21 cellular contexts compared by ENCODE assay signal in the genomic region with DNA sequence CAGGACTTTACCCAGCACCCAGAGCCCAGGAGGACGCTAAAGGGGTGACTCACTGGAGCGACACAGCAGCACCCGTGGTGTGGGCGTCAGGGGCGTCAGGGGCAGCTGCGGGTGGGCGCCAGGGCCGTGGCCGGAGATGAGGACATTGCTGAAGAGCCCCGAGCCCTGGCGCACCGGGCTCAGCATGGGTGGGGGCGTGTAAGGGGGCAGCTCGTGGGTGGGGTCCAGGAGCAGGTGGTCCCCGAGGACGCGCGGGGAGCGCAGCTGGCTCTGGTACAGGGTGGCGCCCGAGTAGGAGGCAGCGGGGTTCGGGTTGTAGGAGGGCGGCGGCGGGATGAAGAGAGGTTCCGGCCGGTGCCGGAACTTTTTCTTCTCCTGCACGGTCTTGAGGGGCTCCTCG. TPM values are rescaled to one million over a fixed set of nuclear protein-coding genes. Genes with fewer than 3 reads are reported as not detected.
DNase-seq lines count a peak whose midpoint lies in the region; ATAC-seq, FAIRE-seq and TF ChIP-seq lines count a peak whose summit lies in the region.
"Had no signal": no experiment of that assay in that cellular context is flagged by ENCODE, and none has a peak within 500 bp of the region (broad histone marks: within the 10 kb centered on the region; RNA-seq: fewer than 3 reads in every experiment).

No MANE protein-coding gene starts in this region.

- peaks cover 34 to 42% (median 41%) of the 10 kb centered on the region in 3 experiments for H3K36me3 Mint-ChIP-seq in H9 (ENCODE audit: insufficient read depth in 1 of 3, low read depth in 3 of 3)

- H3K4me3 Mint-ChIP-seq in stimulated activated naive CD8-positive, alpha-beta T cell treated with anti-CD3 and anti-CD28 coated beads, Interleukin-15, amount 100 ng/mL, for 72 hours = no peak overlapping the region
- H3K4me3 Mint-ChIP-seq in H9 = no peak overlapping the region
- H3K4me3 Mint-ChIP-seq: B cell, CD14-positive monocyte had no signal

- no peaks in the 10 kb centered on the region for H4K20me1 ChIP-seq in H9 (ENCODE audit: control insufficient read depth, insufficient read depth, insufficient read length)

- no peak overlapping the region for H2BK120ac ChIP-seq in H9 (ENCODE audit: low read depth, low read length, poor library complexity, severe bottlenecking)

- no peak overlapping the region for H3K56ac ChIP-seq in H9 (ENCODE audit: insufficient read length, low read depth, low read length)

- FAIRE-seq in kidney (lab: Jason Lieb, UNC) = no peak
- FAIRE-seq: A549, G401.6, GM12892, GM18507 had no signal

- peak overlapping the region in 1 of 2 donors; percentile 41 for H3K27ac ChIP-seq in kidney (ENCODE audit: low read depth in 2 of 2, low read length in 2 of 2)
- peak overlapping the region in 5 of 8 donors; percentile 39 to 71 (median 51) for H3K27ac ChIP-seq in spleen
- H3K27ac ChIP-seq in H9 (ENCODE audit: insufficient read length, low read depth, low read length) = no peak overlapping the region
- H3K27ac ChIP-seq: A549 had no signal

- TF ChIP-seq POLR2A in spleen (IDR thresholded peaks at IDR 0.05) = no peak

- no peak overlapping the region for H3K14ac ChIP-seq in H9 (ENCODE audit: insufficient read depth, low read length)

- no peaks in the 10 kb centered on the region for H3K27me3 ChIP-seq in spleen (replicated peaks in 1 of 7)
- H3K27me3 ChIP-seq in H9 (ENCODE audit: insufficient read depth, low read length) = no peaks in the 10 kb centered on the region

- no peak overlapping the region for H3K4me2 ChIP-seq in H9 (ENCODE audit: insufficient read depth, insufficient read length, low read length)
- H3K4me2 ChIP-seq: A549 had no signal

- no peaks in the 10 kb centered on the region for H3K79me2 ChIP-seq in H9 (ENCODE audit: insufficient read depth, low read length)

- no peak overlapping the region for H2AFZ ChIP-seq in H9 (ENCODE audit: low read length)

- no peak overlapping the region for H2BK15ac ChIP-seq in H9 (ENCODE audit: low read depth, low read length)

- no peaks in the 10 kb centered on the region for H3K79me1 ChIP-seq in H9 (ENCODE audit: insufficient read depth, low read depth, low read length, poor library complexity, severe bottlenecking)

- no peak overlapping the region for H3K18ac ChIP-seq in H9 (ENCODE audit: insufficient read length, low read depth, low read length)

- H3K9me3 ChIP-seq in kidney (ENCODE audit: control insufficient read depth in 1 of 2, low read length in 2 of 2) = no peaks in the 10 kb centered on the region
- H3K9me3 ChIP-seq in spleen = no peaks in the 10 kb centered on the region
- H3K9me3 ChIP-seq in H9 (ENCODE audit: control insufficient read depth, low read depth, low read length) = no peaks in the 10 kb centered on the region
- H3K9me3 ChIP-seq: A549 had no signal

- TF ChIP-seq CTCF in kidney (IDR thresholded peaks at IDR 0.05; ENCODE audit: borderline replicate concordance, extremely low read depth, insufficient read depth) (no peak), spleen (IDR thresholded peaks at IDR 0.05 in 8 of 11, conservative IDR thresholded peaks at IDR 0.05 in 3 of 11) (no peak), GM20000 (IDR thresholded peaks at IDR 0.05; ENCODE audit: extremely low read depth, missing control alignments) (no peak), H9 (conservative IDR thresholded peaks at IDR 0.05) (no peak)

- WGBS in spleen, 5 donors = 92 to 94% (median 93%) methylated on average over 26 to 31 of the region's 31 CpGs
- WGBS in H9 (ENCODE audit: extremely low coverage, insufficient read length, low lambda C conversion rate) = no CpG with 5 or more reads among the region's 31 CpGs

- peaks cover 26% of the 10 kb centered on the region for H3K4me1 Mint-ChIP-seq in stimulated activated naive CD8-positive, alpha-beta T cell treated with anti-CD3 and anti-CD28 coated beads, Interleukin-15, amount 100 ng/mL, for 72 hours
- H3K4me1 Mint-ChIP-seq in H9 = peaks cover 41 to 61% of the 10 kb centered on the region in 2 experiments
- H3K4me1 Mint-ChIP-seq: B cell, CD14-positive monocyte had no signal

- H3K27ac Mint-ChIP-seq in stimulated activated naive CD8-positive, alpha-beta T cell treated with anti-CD3 and anti-CD28 coated beads, Interleukin-15, amount 100 ng/mL, for 72 hours = no peak overlapping the region
- no peak overlapping the region; a peak in 1 of 7 replicates for H3K27ac Mint-ChIP-seq in H9
- H3K27ac Mint-ChIP-seq: B cell had no signal

- peaks cover 0 to 2% of the 10 kb centered on the region in 2 donors for H3K36me3 ChIP-seq in kidney (ENCODE audit: control insufficient read depth in 1 of 2, insufficient read depth in 2 of 2, low read length in 2 of 2)
- peaks cover 0 to 67% (median 8%) of the 10 kb centered on the region in 6 donors for H3K36me3 ChIP-seq in spleen

- no peak overlapping the region for H4K91ac ChIP-seq in H9 (ENCODE audit: insufficient read length, low read depth, low read length)

- no peak overlapping the region for H2BK5ac ChIP-seq in H9 (ENCODE audit: insufficient read length, low read length)

- H4K5ac ChIP-seq in H9 (ENCODE audit: insufficient read length, low read depth, low read length) = no peak overlapping the region

- no peak overlapping the region for H3K4ac ChIP-seq in H9 (ENCODE audit: low read depth, low read length)

- no peak overlapping the region for H3T11ph ChIP-seq in H9 (ENCODE audit: low read length)

- H3K4me3 ChIP-seq in kidney (ENCODE audit: low read length in 2 of 2) = no peak overlapping the region
- H3K4me3 ChIP-seq in spleen = no peak overlapping the region
- H3K4me3 ChIP-seq: A549 had no signal

- peaks cover 0 to 9% of the 10 kb centered on the region in 2 donors for H3K4me1 ChIP-seq in kidney (ENCODE audit: control insufficient read depth in 1 of 2, insufficient read depth in 1 of 2, low read depth in 1 of 2, low read length in 2 of 2)
- H3K4me1 ChIP-seq in spleen = peaks cover 0 to 57% (median 25%) of the 10 kb centered on the region in 6 donors
- peaks cover 16% of the 10 kb centered on the region; the same call in 1 of the 2 replicates for H3K4me1 ChIP-seq in H9 (ENCODE audit: insufficient read depth, low read length)

- no peak for DNase-seq in stimulated activated naive CD8-positive, alpha-beta T cell treated with anti-CD3 and anti-CD28 coated beads, Interleukin-15, amount 100 ng/mL, for 72 hours
- no peak for DNase-seq in stimulated activated naive CD8-positive, alpha-beta T cell treated with anti-CD3 and anti-CD28 coated beads, Interleukin-15, Interleukin-2, amounts not matched to agents 100 U/mL and 50 U/mL, for 24 hours
- DNase-seq in kidney = peak; percentile 85
- DNase-seq in spleen = no peak
- no peak for DNase-seq in GM20000 (ENCODE audit: low spot score)
- no peak for DNase-seq in H9
- DNase-seq in activated CD4-positive, alpha-beta T cell treated with anti-CD3 and anti-CD28 coated beads, Interleukin-2, amount 50 U/mL, for 1 hour = no peak
- DNase-seq: MM.1S, NCI-H1048, NCI-H1436, NCI-H187 treated with DMSO at 0.1 percent for 48 hours, NCI-H2107, NCI-H446 treated with DMSO at 0.1 percent for 48 hours, NCI-H526 treated with DMSO at 0.1 percent for 48 hours, Right ventricle myocardium superior had no signal

- no peaks in the 10 kb centered on the region for H3K27me3 Mint-ChIP-seq in stimulated activated naive CD8-positive, alpha-beta T cell treated with anti-CD3 and anti-CD28 coated beads, Interleukin-15, amount 100 ng/mL, for 72 hours
- no peaks in the 10 kb centered on the region; the same call in 1 of the 2 replicates for H3K27me3 Mint-ChIP-seq in H9 (ENCODE audit: low read depth)
- H3K27me3 Mint-ChIP-seq: B cell had no signal

- no peak overlapping the region for H2AK5ac ChIP-seq in H9 (ENCODE audit: insufficient read length, low read length)

- no peak overlapping the region for H2BK20ac ChIP-seq in H9 (ENCODE audit: low read depth, low read length, poor library complexity, severe bottlenecking)

- H3K9me3 Mint-ChIP-seq in stimulated activated naive CD8-positive, alpha-beta T cell treated with anti-CD3 and anti-CD28 coated beads, Interleukin-15, amount 100 ng/mL, for 72 hours = no peaks in the 10 kb centered on the region
- no peaks in the 10 kb centered on the region for H3K9me3 Mint-ChIP-seq in H9
- H3K9me3 Mint-ChIP-seq: CD14-positive monocyte had no signal

- H4K8ac ChIP-seq in H9 (replicated peaks; ENCODE audit: insufficient read length, low read depth, low read length) = no peak overlapping the region

- H3K23ac ChIP-seq in H9 (ENCODE audit: insufficient read length, low read depth, low read length) = no peak overlapping the region

- intact Hi-C loops in kidney (cut with DNase I) = no loop called here
- intact Hi-C loops in spleen (cut with DNase I; ENCODE audit: low total_unique reads) = no loop called here

- H3K23me2 ChIP-seq in H9 (ENCODE audit: insufficient read length, low read depth, low read length, poor library complexity, severe bottlenecking) = no peaks in the 10 kb centered on the region

- no peak overlapping the region for H3K9ac ChIP-seq in kidney (ENCODE audit: low read length in 2 of 2)
- H3K9ac ChIP-seq in H9 (ENCODE audit: extremely low read depth, insufficient read length, low read length) = no peak overlapping the region

- peak; percentile 59 for ATAC-seq in stimulated activated naive CD8-positive, alpha-beta T cell treated with anti-CD3 and anti-CD28 coated beads, Interleukin-15, amount 100 ng/mL, for 72 hours
- no peak for ATAC-seq in stimulated activated naive CD8-positive, alpha-beta T cell treated with anti-CD3 and anti-CD28 coated beads, Interleukin-15, Interleukin-2, amounts not matched to agents 100 U/mL and 50 U/mL, for 24 hours
- ATAC-seq: A549 had no signal

- no peak overlapping the region for H2BK12ac ChIP-seq in H9 (ENCODE audit: insufficient read length, low read depth, low read length)

RNA-seq across cellular contexts. Expression of gene MRPS10, which starts 41.6 kb away (rescaled TPM):
- 28.0 TPM for total RNA-seq in kidney
- polyA plus RNA-seq in kidney (ENCODE audit: insufficient read depth, low read depth, low replicate concordance) = 39.6 TPM
- 10 to 100 TPM; 25.1 to 32.3 (median 27.7) TPM for total RNA-seq in spleen
- 10 to 100 TPM; 17.2 to 26.1 (median 18.0) TPM for polyA plus RNA-seq in spleen
- total RNA-seq in H9 (2021) = 33.9 and 36.3 TPM in 2 replicates
